In genomic region chr4:8359193-8359592, GRCh38 we compare ENCODE assay signal across 28 cellular contexts.
"Had no signal": no experiment of that assay in that cellular context is flagged by ENCODE, and none has a peak within 500 bp of the region (broad histone marks: within the 10 kb centered on the region; RNA-seq: fewer than 3 reads in every experiment).

No MANE protein-coding gene starts in this region.

- H3K36me3 ChIP-seq: adrenal gland, breast epithelium, SJSA1 had no signal

- DNase-seq: activated CD4-positive, alpha-beta T cell treated with anti-CD3 and anti-CD28 coated beads, Interleukin-2, amount 10 ng/mL, durations not matched to agents 24 days and 14 days; activated CD4-positive, alpha-beta T cell treated with anti-CD3 and anti-CD28 coated beads, Interleukin-2, amount 50 U/mL, for 48 hours; activated CD8-positive, alpha-beta T cell treated with anti-CD3 and anti-CD28 coated beads, Interleukin-2, amount 10 ng/mL, durations not matched to agents 7 days and 5 days; activated naive CD4-positive, alpha-beta T cell; activated T-cell treated with anti-CD3 and anti-CD28 coated beads for 4 hours; activated T-cell treated with anti-CD3 and anti-CD28 coated beads, Interleukin-2, amount 50 U/mL, for 4 hours; adrenal gland; body of pancreas; caudate nucleus; MM.1S; MV-4-11; NCI-H1092; NCI-H1436 treated with DMSO at 0.1 percent for 48 hours; NCI-H1694 treated with DMSO at 0.1 percent for 48 hours; NCI-H2029; NCI-H345; NCI-H524 treated with DMSO at 0.1 percent for 48 hours; RPMI8226; SHP77 treated with DMSO at 0.1 percent for 48 hours; SK-N-SH had no signal

- H3K9me3 Mint-ChIP-seq: activated CD4-positive, alpha-beta T cell treated with anti-CD3 and anti-CD28 coated beads, Interleukin-2, amount 10 ng/mL, durations not matched to agents 24 days and 14 days; activated T-helper 1 cell treated with anti-CD3 and anti-CD28 coated beads, Interleukin-12 subunit alpha, Interleukin-12 subunit beta, Interleukin-2, Interleukin-4 antibody, amounts not matched to agents 30 ng/mL and 10 ng/mL and 1 ng/mL, durations not matched to agents 14 hours and 24 hours and 36 hours; T-helper 1 cell treated with Interleukin-12 subunit alpha and Interleukin-12 subunit beta and Interleukin-4 antibody, amounts not matched to agents 30 μg/mL and 1 μg/mL, for 36 hours had no signal

- H3K27me3 Mint-ChIP-seq: activated CD4-positive, alpha-beta T cell treated with anti-CD3 and anti-CD28 coated beads, Interleukin-2, amount 10 ng/mL, durations not matched to agents 24 days and 14 days had no signal

- ATAC-seq: activated CD8-positive, alpha-beta T cell treated with anti-CD3 and anti-CD28 coated beads, Interleukin-2, amount 10 ng/mL, durations not matched to agents 7 days and 5 days; activated naive CD4-positive, alpha-beta T cell treated with anti-CD3 and anti-CD28 coated beads, Interleukin-2, amount 50 U/mL, for 72 hours; activated T-cell treated with anti-CD3 and anti-CD28 coated beads, Interleukin-2, amount 50 U/mL, for 4 hours; body of pancreas; Panc1 had no signal

- H3K4me1 Mint-ChIP-seq: activated CD4-positive, alpha-beta T cell treated with anti-CD3 and anti-CD28 coated beads, Interleukin-2, amount 10 ng/mL, durations not matched to agents 24 days and 14 days had no signal

- H3K4me3 ChIP-seq: adrenal gland, body of pancreas, breast epithelium, SJSA1 had no signal

- H3K27me3 ChIP-seq: adrenal gland, body of pancreas, breast epithelium, SJSA1 had no signal

- H3K9ac ChIP-seq: KMS-11, SK-N-SH had no signal

- H3K4me2 ChIP-seq: KMS-11, SK-N-SH had no signal

- H3K27ac ChIP-seq: adrenal gland, body of pancreas, breast epithelium, KMS-11, SJSA1 had no signal

- H3K27ac Mint-ChIP-seq: activated CD4-positive, alpha-beta T cell treated with anti-CD3 and anti-CD28 coated beads, Interleukin-2, amount 10 ng/mL, durations not matched to agents 24 days and 14 days; activated CD8-positive, alpha-beta T cell treated with anti-CD3 and anti-CD28 coated beads, Interleukin-2, amount 10 ng/mL, durations not matched to agents 7 days and 5 days; activated naive CD4-positive, alpha-beta T cell treated with anti-CD3 and anti-CD28 coated beads, Interleukin-2, amount 50 U/mL, for 72 hours; activated T-helper 1 cell treated with anti-CD3 and anti-CD28 coated beads, Interleukin-12 subunit alpha, Interleukin-12 subunit beta, Interleukin-2, Interleukin-4 antibody, amounts not matched to agents 30 ng/mL and 10 ng/mL and 1 ng/mL, durations not matched to agents 14 hours and 24 hours and 36 hours; T-helper 1 cell treated with Interleukin-12 subunit alpha and Interleukin-12 subunit beta and Interleukin-4 antibody, amounts not matched to agents 30 μg/mL and 1 μg/mL, for 36 hours; T-helper 2 cell treated with Interferon-gamma antibody and Interleukin-4, amounts not matched to agents 5 μg/mL and 100 μg/mL, for 36 hours had no signal

- H3K4me1 ChIP-seq: adrenal gland, body of pancreas, SJSA1 had no signal

- H3K4me3 Mint-ChIP-seq: activated CD4-positive, alpha-beta T cell treated with anti-CD3 and anti-CD28 coated beads, Interleukin-2, amount 10 ng/mL, durations not matched to agents 24 days and 14 days; activated CD8-positive, alpha-beta T cell treated with anti-CD3 and anti-CD28 coated beads, Interleukin-2, amount 10 ng/mL, durations not matched to agents 7 days and 5 days; activated T-cell treated with anti-CD3 and anti-CD28 coated beads, Interleukin-2, amount 50 U/mL, for 4 hours; activated T-helper 1 cell treated with anti-CD3 and anti-CD28 coated beads, Interleukin-12 subunit alpha, Interleukin-12 subunit beta, Interleukin-2, Interleukin-4 antibody, amounts not matched to agents 30 ng/mL and 10 ng/mL and 1 ng/mL, durations not matched to agents 14 hours and 24 hours and 36 hours; T-helper 1 cell treated with Interleukin-12 subunit alpha and Interleukin-12 subunit beta and Interleukin-4 antibody, amounts not matched to agents 30 μg/mL and 1 μg/mL, for 36 hours; T-helper 2 cell treated with Interferon-gamma antibody and Interleukin-4, amounts not matched to agents 5 μg/mL and 100 μg/mL, for 36 hours had no signal

- H3K9me3 ChIP-seq: adrenal gland, body of pancreas, breast epithelium, SJSA1 had no signal
